In genomic region chr14:106737025-106737424, GRCh38 we compare ENCODE assay signal across 28 cellular contexts.
DNase-seq lines count a peak whose midpoint lies in the region; ATAC-seq, FAIRE-seq and TF ChIP-seq lines count a peak whose summit lies in the region.
"Had no signal": no experiment of that assay in that cellular context is flagged by ENCODE, and none has a peak within 500 bp of the region (broad histone marks: within the 10 kb centered on the region; RNA-seq: fewer than 3 reads in every experiment).

No MANE protein-coding gene starts in this region.

- FAIRE-seq in pancreas (lab: Jason Lieb, UNC) = no peak
- FAIRE-seq: GM19239, H1, HTR-8/SVneo had no signal

- H3K27ac Mint-ChIP-seq in activated CD4-positive, alpha-beta T cell treated with anti-CD3 and anti-CD28 coated beads, Interleukin-2, amount 10 ng/mL, durations not matched to agents 7 days and 5 days = peak overlapping the region; percentile 57
- H3K27ac Mint-ChIP-seq in central memory CD8-positive, alpha-beta T cell (ENCODE audit: low read depth) = peak overlapping the region; percentile 42
- no peak overlapping the region for H3K27ac Mint-ChIP-seq in progenitor cell of endocrine pancreas

- no peaks in the 10 kb centered on the region for H3K27me3 ChIP-seq in pancreas
- H3K27me3 ChIP-seq: BLaER1 treated with 17β-estradiol and CSF1 and Interleukin-3, amounts not matched to agents 10 nM and 100 nM had no signal

- TF ChIP-seq CTCF in progenitor cell of endocrine pancreas (IDR thresholded peaks at IDR 0.05; ENCODE audit: unreplicated experiment) (no peak), pancreas (IDR thresholded peaks at IDR 0.05) (no peak)

- no peak for DNase-seq in activated CD4-positive, alpha-beta T cell treated with anti-CD3 and anti-CD28 coated beads, Interleukin-2, amount 10 ng/mL, durations not matched to agents 7 days and 5 days
- DNase-seq in activated CD4-positive, alpha-beta T cell treated with anti-CD3 and anti-CD28 coated beads, Interleukin-2, amount 50 U/mL, for 4 hours = no peak
- peak; percentile 26 for DNase-seq in stimulated activated CD8-positive, alpha-beta memory T cell treated with anti-CD3 and anti-CD28 coated beads, Interleukin-4, amount 100 ng/mL, for 24 hours (ENCODE audit: low read depth)
- DNase-seq in stimulated activated CD8-positive, alpha-beta memory T cell treated with anti-CD3 and anti-CD28 coated beads, Interleukin-4, amount 100 ng/mL, for 48 hours = no peak
- peak in 1 of 2 donors; percentile 72 for DNase-seq in central memory CD8-positive, alpha-beta T cell (ENCODE audit: low spot score in 2 of 2)
- DNase-seq in progenitor cell of endocrine pancreas (ENCODE audit: low spot score, unreplicated experiment) = no peak
- DNase-seq in pancreas = no peak
- DNase-seq: ACHN, DMS53, GDM1, IMR-90, NCI-H1105, NCI-H146, NCI-H2029, NCI-H226, NCI-H510A treated with DMSO at 0.1 percent for 48 hours, NCI-H748 treated with DMSO at 0.1 percent for 48 hours, PC-9, RPMI8226, SHP77 had no signal

- intact Hi-C loops in pancreas (cut with DNase I) = no loop called here

- H3K4me1 Mint-ChIP-seq in activated CD4-positive, alpha-beta T cell treated with anti-CD3 and anti-CD28 coated beads, Interleukin-2, amount 10 ng/mL, durations not matched to agents 7 days and 5 days = peaks cover 14% of the 10 kb centered on the region
- peaks cover 38% of the 10 kb centered on the region for H3K4me1 Mint-ChIP-seq in central memory CD8-positive, alpha-beta T cell
- H3K4me1 Mint-ChIP-seq in progenitor cell of endocrine pancreas (ENCODE audit: low read depth) = no peaks in the 10 kb centered on the region

- no peaks in the 10 kb centered on the region for H3K9me3 ChIP-seq in pancreas
- H3K9me3 ChIP-seq: BLaER1 treated with 17β-estradiol and CSF1 and Interleukin-3, amounts not matched to agents 10 nM and 100 nM had no signal

- H3K4me3 Mint-ChIP-seq in activated CD4-positive, alpha-beta T cell treated with anti-CD3 and anti-CD28 coated beads, Interleukin-2, amount 10 ng/mL, durations not matched to agents 7 days and 5 days = no peak overlapping the region
- H3K4me3 Mint-ChIP-seq in central memory CD8-positive, alpha-beta T cell = peak overlapping the region; percentile 68
- no peak overlapping the region for H3K4me3 Mint-ChIP-seq in progenitor cell of endocrine pancreas (ENCODE audit: low read depth)

- 69% methylated on average over 7 of the region's 9 CpGs; no CpG with 5 or more reads in 1 of the 2 donors for WGBS in pancreas, 2 donors

- H3K27ac ChIP-seq in pancreas = no peak overlapping the region
- H3K27ac ChIP-seq: 22Rv1; BLaER1 treated with 17β-estradiol and CSF1 and Interleukin-3, amounts not matched to agents 10 nM and 100 nM; KMS-11; PC-9 had no signal

- H3K27me3 Mint-ChIP-seq in activated CD4-positive, alpha-beta T cell treated with anti-CD3 and anti-CD28 coated beads, Interleukin-2, amount 10 ng/mL, durations not matched to agents 7 days and 5 days = peaks cover 15% of the 10 kb centered on the region
- H3K27me3 Mint-ChIP-seq in central memory CD8-positive, alpha-beta T cell = no peaks in the 10 kb centered on the region
- no peaks in the 10 kb centered on the region for H3K27me3 Mint-ChIP-seq in progenitor cell of endocrine pancreas

- peak; percentile 82 for ATAC-seq in central memory CD8-positive, alpha-beta T cell (replicated peaks; ENCODE audit: extremely low read depth, poor library complexity, severe bottlenecking)
- ATAC-seq in HG03439 (IDR thresholded peaks at IDR 0.05; ENCODE audit: unreplicated experiment) (no peak), pancreas (no peak)
- ATAC-seq: HCT116 had no signal

- CTCF ChIA-PET in activated CD4-positive, alpha-beta T cell treated with anti-CD3 and anti-CD28 coated beads, Interleukin-2, amount 10 ng/mL, durations not matched to agents 7 days and 5 days (lab: Charles Lee) = no interaction called here

- no peak overlapping the region for H3K4me3 ChIP-seq in pancreas
- H3K4me3 ChIP-seq: BLaER1 treated with 17β-estradiol and CSF1 and Interleukin-3, amounts not matched to agents 10 nM and 100 nM; PC-9 had no signal

- POLR2A ChIA-PET in activated CD4-positive, alpha-beta T cell treated with anti-CD3 and anti-CD28 coated beads, Interleukin-2, amount 10 ng/mL, durations not matched to agents 7 days and 5 days (lab: Charles Lee) = no interaction called here

- H3K9me3 Mint-ChIP-seq in activated CD4-positive, alpha-beta T cell treated with anti-CD3 and anti-CD28 coated beads, Interleukin-2, amount 10 ng/mL, durations not matched to agents 7 days and 5 days = no peaks in the 10 kb centered on the region
- no peaks in the 10 kb centered on the region for H3K9me3 Mint-ChIP-seq in central memory CD8-positive, alpha-beta T cell
- no peaks in the 10 kb centered on the region for H3K9me3 Mint-ChIP-seq in progenitor cell of endocrine pancreas (ENCODE audit: low read depth)

- H3K36me3 Mint-ChIP-seq in activated CD4-positive, alpha-beta T cell treated with anti-CD3 and anti-CD28 coated beads, Interleukin-2, amount 10 ng/mL, durations not matched to agents 7 days and 5 days (ENCODE audit: low read depth) = no peaks in the 10 kb centered on the region
- peaks cover 5% of the 10 kb centered on the region for H3K36me3 Mint-ChIP-seq in central memory CD8-positive, alpha-beta T cell (ENCODE audit: insufficient read depth)
- no peaks in the 10 kb centered on the region for H3K36me3 Mint-ChIP-seq in progenitor cell of endocrine pancreas (ENCODE audit: insufficient read depth)

- H3K36me3 ChIP-seq in pancreas = no peaks in the 10 kb centered on the region
- H3K36me3 ChIP-seq: BLaER1 treated with 17β-estradiol and CSF1 and Interleukin-3, amounts not matched to agents 10 nM and 100 nM had no signal

- H3K4me1 ChIP-seq in pancreas = no peaks in the 10 kb centered on the region
- H3K4me1 ChIP-seq: BLaER1 treated with 17β-estradiol and CSF1 and Interleukin-3, amounts not matched to agents 10 nM and 100 nM had no signal
